ENCODE assay signal across 1 cellular context in genomic region chr3:129326138-129326537, GRCh38.
A peak's percentile ranks its signal among the peaks of the same experiment; 100 is the strongest.
TF ChIP-seq lines count a peak whose summit lies in the region.

No MANE protein-coding gene starts in this region.

TF ChIP-seq in HepG2, 621 proteins besides CTCF, POLR2A, EP300 and RAD21:
- TF ChIP-seq CERS6 (CRISPR knock-in tag; IDR thresholded peaks at IDR 0.05) (no peak), CEBPB (IDR thresholded peaks at IDR 0.05; ENCODE audit: borderline replicate concordance, low read depth, low read length) (peak; percentile 47; the same call in 1 of the 2 replicates), SOX13 (IDR thresholded peaks at IDR 0.05) (no peak), SOX13 (CRISPR knock-in tag; conservative IDR thresholded peaks at IDR 0.05 in 1 of 2, IDR thresholded peaks at IDR 0.05 in 1 of 2) (0 out of 4 replicates have a peak, but pooled peaks of 1 of the 2 experiments have one; percentile 9), ZFY (CRISPR knock-in tag; IDR thresholded peaks at IDR 0.05) (0 out of 2 replicates have a peak, but pooled peaks have one; percentile 16), ZNF687 (CRISPR knock-in tag; IDR thresholded peaks at IDR 0.05) (peak; percentile 57), ZIK1 (CRISPR knock-in tag; IDR thresholded peaks at IDR 0.05; ENCODE audit: borderline replicate concordance, low read depth) (0 out of 2 replicates have a peak, but pooled peaks have one; percentile 32), ZNF768 (CRISPR knock-in tag; IDR thresholded peaks at IDR 0.05) (peak; percentile 54; the same call in 1 of the 2 replicates), SMARCE1 (IDR thresholded peaks at IDR 0.05; ENCODE audit: borderline replicate concordance) (no peak), UBTF (CRISPR knock-in tag; IDR thresholded peaks at IDR 0.05) (peak; percentile 57), ZNF616 (CRISPR knock-in tag; IDR thresholded peaks at IDR 0.05; ENCODE audit: low read depth) (no peak), GATAD2A (CRISPR knock-in tag; IDR thresholded peaks at IDR 0.05) (0 out of 2 replicates have a peak, but pooled peaks have one; percentile 24), CEBPG (CRISPR knock-in tag; IDR thresholded peaks at IDR 0.05) (peak; percentile 61)
